30 cellular contexts compared by ENCODE assay signal in the genomic region with DNA sequence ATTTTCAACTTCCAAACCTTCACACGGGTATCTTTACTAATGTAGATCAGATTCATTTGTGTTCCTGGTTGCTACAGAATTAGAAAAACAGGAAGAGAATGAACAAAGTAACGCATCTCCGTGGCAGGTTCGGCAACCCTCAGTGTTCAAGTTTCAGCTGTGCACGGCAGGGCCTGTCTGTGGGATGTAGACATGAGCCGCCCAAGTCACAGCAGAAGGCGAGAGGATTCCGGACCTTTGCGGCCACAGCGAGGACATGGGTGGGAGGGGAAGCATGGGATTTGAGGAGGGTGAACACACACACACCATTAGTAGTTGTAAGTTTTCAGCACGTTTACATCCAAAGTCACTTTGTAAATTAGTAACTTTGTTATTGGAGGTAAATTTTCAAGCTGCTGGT.
"Had no signal": no experiment of that assay in that cellular context is flagged by ENCODE, and none has a peak within 500 bp of the region (broad histone marks: within the 10 kb centered on the region; RNA-seq: fewer than 3 reads in every experiment).

No MANE protein-coding gene starts in this region.

- H3K9me3 ChIP-seq: adrenal gland, psoas muscle had no signal

- H3K4me1 Mint-ChIP-seq: activated CD4-positive, alpha-beta T cell treated with anti-CD3 and anti-CD28 coated beads, Interleukin-2, amount 10 ng/mL, durations not matched to agents 7 days and 5 days; activated naive CD8-positive, alpha-beta T cell treated with anti-CD3 and anti-CD28 coated beads for 36 hours; naive thymus-derived CD4-positive, alpha-beta T cell; stimulated activated memory B cell treated with anti-CD40 and anti-IgM and Interleukin-4, amounts not matched to agents 10 μg/mL and 1 μg/mL and 100 μg/mL, for 72 hours; stimulated activated naive CD8-positive, alpha-beta T cell treated with anti-CD3 and anti-CD28 coated beads, Interleukin-15, amount 100 ng/mL, for 72 hours had no signal

- H3K4me3 Mint-ChIP-seq: activated CD4-positive, alpha-beta T cell treated with anti-CD3 and anti-CD28 coated beads, Interleukin-2, amount 10 ng/mL, durations not matched to agents 7 days and 5 days; activated CD8-positive, alpha-beta T cell treated with anti-CD3 and anti-CD28 coated beads for 36 hours; activated naive CD4-positive, alpha-beta T cell treated with anti-CD3 and anti-CD28 coated beads for 36 hours; activated naive CD8-positive, alpha-beta T cell treated with anti-CD3 and anti-CD28 coated beads for 36 hours; activated T-helper 1 cell treated with anti-CD3 and anti-CD28 coated beads, Interleukin-12 subunit alpha, Interleukin-12 subunit beta, Interleukin-2, Interleukin-4 antibody, amounts not matched to agents 30 ng/mL and 10 ng/mL and 1 ng/mL, durations not matched to agents 14 hours and 24 hours and 36 hours; effector memory CD8-positive, alpha-beta T cell; naive thymus-derived CD4-positive, alpha-beta T cell; stimulated activated memory B cell treated with anti-CD40 and anti-IgM and Interleukin-4, amounts not matched to agents 10 μg/mL and 1 μg/mL and 100 μg/mL, for 72 hours; stimulated activated naive CD8-positive, alpha-beta T cell treated with anti-CD3 and anti-CD28 coated beads, Interleukin-15, amount 100 ng/mL, for 72 hours had no signal

- H3K27me3 ChIP-seq: adrenal gland, body of pancreas, pancreas had no signal

- H3K36me3 ChIP-seq: adrenal gland, gastroesophageal sphincter, pancreas, tibial artery had no signal

- H3K4me3 ChIP-seq: adrenal gland, body of pancreas, gastroesophageal sphincter, hepatocyte, pancreas, psoas muscle, smooth muscle cell, tibial artery had no signal

- H3K27ac Mint-ChIP-seq: activated CD4-positive, alpha-beta T cell treated with anti-CD3 and anti-CD28 coated beads, Interleukin-2, amount 10 ng/mL, durations not matched to agents 7 days and 5 days; activated CD8-positive, alpha-beta T cell treated with anti-CD3 and anti-CD28 coated beads for 36 hours; activated naive CD4-positive, alpha-beta T cell treated with anti-CD3 and anti-CD28 coated beads for 36 hours; activated naive CD8-positive, alpha-beta T cell treated with anti-CD3 and anti-CD28 coated beads for 36 hours; activated T-helper 1 cell treated with anti-CD3 and anti-CD28 coated beads, Interleukin-12 subunit alpha, Interleukin-12 subunit beta, Interleukin-2, Interleukin-4 antibody, amounts not matched to agents 30 ng/mL and 10 ng/mL and 1 ng/mL, durations not matched to agents 14 hours and 24 hours and 36 hours; effector memory CD8-positive, alpha-beta T cell; naive thymus-derived CD4-positive, alpha-beta T cell; stimulated activated memory B cell treated with anti-CD40 and anti-IgM and Interleukin-4, amounts not matched to agents 10 μg/mL and 1 μg/mL and 100 μg/mL, for 72 hours; stimulated activated naive CD8-positive, alpha-beta T cell treated with anti-CD3 and anti-CD28 coated beads, Interleukin-15, amount 100 ng/mL, for 72 hours had no signal

- H3K36me3 Mint-ChIP-seq: stimulated activated memory B cell treated with anti-CD40 and anti-IgM and Interleukin-4, amounts not matched to agents 10 μg/mL and 1 μg/mL and 100 μg/mL, for 72 hours had no signal

- DNase-seq: activated CD4-positive, alpha-beta T cell treated with anti-CD3 and anti-CD28 coated beads, Interleukin-2, amount 10 ng/mL, durations not matched to agents 7 days and 5 days; activated CD4-positive, CD25-positive, alpha-beta regulatory T cell treated with anti-CD3 and anti-CD28 coated beads, Interleukin-2, amount 50 U/mL, for 72 hours; activated CD8-positive, alpha-beta T cell treated with anti-CD3 and anti-CD28 coated beads for 36 hours; activated effector memory CD4-positive, alpha-beta T cell treated with anti-CD3 and anti-CD28 coated beads, Interleukin-2, amount 50 U/mL, for 16 hours; activated naive CD4-positive, alpha-beta T cell treated with anti-CD3 and anti-CD28 coated beads for 36 hours; activated naive CD8-positive, alpha-beta T cell treated with anti-CD3 and anti-CD28 coated beads for 36 hours; activated T-cell treated with anti-CD3 and anti-CD28 coated beads for 4 hours; aorta; body of pancreas; cerebellar nuclear complex; cortex of kidney; effector memory CD8-positive, alpha-beta T cell; erythroblast; left colon; midbrain; naive thymus-derived CD4-positive, alpha-beta T cell; psoas muscle; stimulated activated CD4-positive, alpha-beta T cell treated with anti-CD3 and anti-CD28 coated beads, Interleukin-1b, Interleukin-23, amount 100 ng/mL, for 48 hours; stimulated activated CD4-positive, alpha-beta T cell treated with anti-CD3 and anti-CD28 coated beads, Interleukin-4, amount 100 ng/mL, for 4 hours; stimulated activated CD8-positive, alpha-beta memory T cell treated with anti-CD3 and anti-CD28 coated beads, Interleukin-4, amount 100 ng/mL, for 48 hours; stimulated activated naive CD8-positive, alpha-beta T cell treated with anti-CD3 and anti-CD28 coated beads, Interleukin-15, amount 100 ng/mL, for 72 hours; T-helper 2 cell had no signal
